In the genomic region with DNA sequence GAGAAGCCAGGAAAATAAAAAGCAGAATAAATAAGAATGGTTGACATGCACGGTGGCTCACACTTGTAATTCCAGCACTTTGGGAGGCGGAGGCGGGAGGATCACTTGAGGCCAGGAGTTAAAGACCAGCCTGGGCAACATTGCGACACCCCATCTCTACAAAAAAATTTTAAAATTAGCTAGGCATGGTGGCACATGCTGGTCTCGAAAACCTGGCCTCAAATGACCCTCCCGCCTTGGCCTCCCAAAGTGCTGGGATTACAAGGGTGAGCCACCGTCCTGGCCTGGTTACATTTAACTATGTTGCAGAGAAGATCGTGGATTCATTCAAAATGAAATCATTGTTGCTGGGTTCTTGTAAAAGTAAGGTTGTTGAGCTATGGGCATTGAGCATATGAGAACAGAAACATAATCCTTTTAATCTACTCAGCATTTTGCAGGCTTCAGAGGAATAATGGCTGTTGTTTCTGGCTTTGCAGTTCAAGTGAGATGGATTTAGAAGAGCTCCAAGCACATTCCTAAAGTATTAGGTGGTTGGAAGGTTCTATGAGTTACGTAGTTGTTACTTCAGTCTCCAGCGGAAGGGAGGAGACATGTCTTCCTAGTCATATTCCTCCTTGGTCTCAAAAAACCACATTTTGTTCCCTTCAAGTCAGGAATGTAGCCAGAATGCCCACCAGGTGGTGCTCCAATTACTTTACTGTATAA, we compare ENCODE assay signal across 9 cellular contexts. TPM values are rescaled to one million over a fixed set of nuclear protein-coding genes. Genes with fewer than 3 reads are reported as not detected.
DNase-seq lines count a peak whose midpoint lies in the region; TF ChIP-seq lines count a peak whose summit lies in the region.
"Had no signal": no experiment of that assay in that cellular context is flagged by ENCODE, and none has a peak within 500 bp of the region (broad histone marks: within the 10 kb centered on the region; RNA-seq: fewer than 3 reads in every experiment).

No MANE protein-coding gene starts in this region.

- H3K4me3 ChIP-seq in NB4 (ENCODE audit: low read depth, low read length) (no peak overlapping the region), fibroblast of villous mesenchyme (ENCODE audit: low read depth, low read length) (no peak overlapping the region), prostate gland (no peak overlapping the region)

- no peaks in the 10 kb centered on the region for H3K9me3 Mint-ChIP-seq in activated T-helper 1 cell treated with anti-CD3 and anti-CD28 coated beads, Interleukin-12 subunit alpha, Interleukin-12 subunit beta, Interleukin-2, Interleukin-4 antibody, amounts not matched to agents 30 ng/mL and 10 ng/mL and 1 ng/mL, durations not matched to agents 14 hours and 24 hours and 36 hours
- H3K9me3 Mint-ChIP-seq: immature natural killer cell had no signal

- H3K9me3 ChIP-seq in prostate gland, result no peaks in the 10 kb centered on the region

- no peaks in the 10 kb centered on the region for H3K27me3 ChIP-seq in prostate gland (replicated peaks; ENCODE audit: insufficient read depth)

- DNase-seq in activated effector memory CD4-positive, alpha-beta T cell treated with anti-CD3 and anti-CD28 coated beads, Interleukin-2, amount 50 U/mL, for 16 hours, result peak; percentile 71
- DNase-seq in activated effector memory CD4-positive, alpha-beta T cell treated with Interleukin-2 at 50 U/mL for 16 hours, result no peak
- DNase-seq in NB4 (ENCODE audit: low read depth) (peak; percentile 62), fibroblast of villous mesenchyme (ENCODE audit: low read depth) (peak; percentile 99), prostate gland (ENCODE audit: low spot score) (no peak), COR-L47 (lab: John Stamatoyannopoulos, UW) (no peak)
- DNase-seq in activated CD4-positive, alpha-beta T cell treated with anti-CD3 and anti-CD28 coated beads, Interleukin-2, amount 50 U/mL, for 1 hour, result peak; percentile 23
- DNase-seq in activated T-helper 1 cell treated with anti-CD3 and anti-CD28 coated beads, Interleukin-12 subunit alpha, Interleukin-12 subunit beta, Interleukin-2, Interleukin-4 antibody, amounts not matched to agents 30 ng/mL and 10 ng/mL and 1 ng/mL, durations not matched to agents 14 hours and 24 hours and 36 hours (ENCODE audit: low spot score), result no peak

- H3K4me3 Mint-ChIP-seq in activated T-helper 1 cell treated with anti-CD3 and anti-CD28 coated beads, Interleukin-12 subunit alpha, Interleukin-12 subunit beta, Interleukin-2, Interleukin-4 antibody, amounts not matched to agents 30 ng/mL and 10 ng/mL and 1 ng/mL, durations not matched to agents 14 hours and 24 hours and 36 hours, result no peak overlapping the region
- H3K4me3 Mint-ChIP-seq: immature natural killer cell had no signal

- H3K36me3 ChIP-seq in prostate gland, result no peaks in the 10 kb centered on the region

- 73% methylated on average over 10 of the region's 10 CpGs for whole genome bisulfite sequencing in prostate gland

- H3K4me1 Mint-ChIP-seq in activated T-helper 1 cell treated with anti-CD3 and anti-CD28 coated beads, Interleukin-12 subunit alpha, Interleukin-12 subunit beta, Interleukin-2, Interleukin-4 antibody, amounts not matched to agents 30 ng/mL and 10 ng/mL and 1 ng/mL, durations not matched to agents 14 hours and 24 hours and 36 hours (ENCODE audit: low read depth), result peaks cover 8% of the 10 kb centered on the region
- H3K4me1 Mint-ChIP-seq: immature natural killer cell had no signal

- no peak overlapping the region for H3K27ac ChIP-seq in prostate gland

- peaks cover 2% of the 10 kb centered on the region for H3K27me3 Mint-ChIP-seq in activated T-helper 1 cell treated with anti-CD3 and anti-CD28 coated beads, Interleukin-12 subunit alpha, Interleukin-12 subunit beta, Interleukin-2, Interleukin-4 antibody, amounts not matched to agents 30 ng/mL and 10 ng/mL and 1 ng/mL, durations not matched to agents 14 hours and 24 hours and 36 hours (ENCODE audit: insufficient read depth)

- no peak for TF ChIP-seq POLR2A in NB4 (IDR thresholded peaks at IDR 0.05; ENCODE audit: extremely low read depth, insufficient read length)
- no peak for TF ChIP-seq POLR2A in prostate gland (IDR thresholded peaks at IDR 0.05)

- no peaks in the 10 kb centered on the region for H3K4me1 ChIP-seq in prostate gland (replicated peaks)

- TF ChIP-seq CTCF in NB4 (IDR thresholded peaks at IDR 0.05; ENCODE audit: low read depth, low read length) (peak; percentile 67), fibroblast of villous mesenchyme (IDR thresholded peaks at IDR 0.05; ENCODE audit: insufficient read depth, low read depth, low read length) (peak; percentile 64), prostate gland (IDR thresholded peaks at IDR 0.05) (peak in 3 of 4 experiments; percentile 54 to 57 (median 55))

- H3K36me3 Mint-ChIP-seq in activated T-helper 1 cell treated with anti-CD3 and anti-CD28 coated beads, Interleukin-12 subunit alpha, Interleukin-12 subunit beta, Interleukin-2, Interleukin-4 antibody, amounts not matched to agents 30 ng/mL and 10 ng/mL and 1 ng/mL, durations not matched to agents 14 hours and 24 hours and 36 hours (ENCODE audit: low read depth), result no peaks in the 10 kb centered on the region
- H3K36me3 Mint-ChIP-seq: immature natural killer cell had no signal

- H3K27ac Mint-ChIP-seq in activated T-helper 1 cell treated with anti-CD3 and anti-CD28 coated beads, Interleukin-12 subunit alpha, Interleukin-12 subunit beta, Interleukin-2, Interleukin-4 antibody, amounts not matched to agents 30 ng/mL and 10 ng/mL and 1 ng/mL, durations not matched to agents 14 hours and 24 hours and 36 hours, result no peak overlapping the region
- H3K27ac Mint-ChIP-seq: immature natural killer cell had no signal

- intact Hi-C loops in prostate gland (cut with DNase I), result no loop called here
- intact Hi-C loops in activated T-helper 1 cell treated with anti-CD3 and anti-CD28 coated beads, Interleukin-12 subunit alpha, Interleukin-12 subunit beta, Interleukin-2, Interleukin-4 antibody, amounts not matched to agents 30 ng/mL and 10 ng/mL and 1 ng/mL, durations not matched to agents 14 hours and 24 hours and 36 hours (cut with micrococcal nuclease), result loop anchor here (1.0 to 2.0 kb wide), 2 partner anchors 49 to 95 kb away; a partner anchor contains a TSS

RNA-seq across cellular contexts. Expression of a gene that starts 45.6 kb away (rescaled TPM):
- 58.7 and 63.5 TPM in 2 replicates for total RNA-seq in fibroblast of villous mesenchyme
- total RNA-seq in prostate gland, result 10 to 100 TPM; 20.4 to 22.3 TPM
- 3.0 and 3.8 TPM in 2 replicates for total RNA-seq in activated T-helper 1 cell treated with anti-CD3 and anti-CD28 coated beads, Interleukin-12 subunit alpha, Interleukin-12 subunit beta, Interleukin-2, Interleukin-4 antibody, amounts not matched to agents 30 ng/mL and 10 ng/mL and 1 ng/mL, durations not matched to agents 14 hours and 24 hours and 36 hours

RNA-seq across cellular contexts. Expression of a gene that starts 49.7 kb away (rescaled TPM):
- total RNA-seq in fibroblast of villous mesenchyme (33.8 and 51.0 TPM in 2 replicates), prostate gland (10 to 100 TPM; 18.5 to 28.9 TPM)
- total RNA-seq in activated T-helper 1 cell treated with anti-CD3 and anti-CD28 coated beads, Interleukin-12 subunit alpha, Interleukin-12 subunit beta, Interleukin-2, Interleukin-4 antibody, amounts not matched to agents 30 ng/mL and 10 ng/mL and 1 ng/mL, durations not matched to agents 14 hours and 24 hours and 36 hours, result 38.0 and 40.2 TPM in 2 replicates

Comparison
In these comparisons a context has a peak if more than half of its experiments do, and no peak if none do; other contexts are left out.
1. DNase-seq: peak in activated effector memory CD4-positive, alpha-beta T cell treated with anti-CD3 and anti-CD28 coated beads, Interleukin-2, amount 50 U/mL, for 16 hours (single experiment), NB4 (single experiment), activated CD4-positive, alpha-beta T cell treated with anti-CD3 and anti-CD28 coated beads, Interleukin-2, amount 50 U/mL, for 1 hour (single experiment) and fibroblast of villous mesenchyme (single experiment); none in activated effector memory CD4-positive, alpha-beta T cell treated with Interleukin-2 at 50 U/mL for 16 hours (single experiment), prostate gland (single experiment), COR-L47 (single experiment) and activated T-helper 1 cell treated with anti-CD3 and anti-CD28 coated beads, Interleukin-12 subunit alpha, Interleukin-12 subunit beta, Interleukin-2, Interleukin-4 antibody, amounts not matched to agents 30 ng/mL and 10 ng/mL and 1 ng/mL, durations not matched to agents 14 hours and 24 hours and 36 hours (single experiment).
2. Peak in every context shown above with its lines, with median percentiles within 50 percentile points of each other: CTCF ChIP-seq.